Comparison of ENCODE assay signal across 20 cellular contexts in the genomic region with DNA sequence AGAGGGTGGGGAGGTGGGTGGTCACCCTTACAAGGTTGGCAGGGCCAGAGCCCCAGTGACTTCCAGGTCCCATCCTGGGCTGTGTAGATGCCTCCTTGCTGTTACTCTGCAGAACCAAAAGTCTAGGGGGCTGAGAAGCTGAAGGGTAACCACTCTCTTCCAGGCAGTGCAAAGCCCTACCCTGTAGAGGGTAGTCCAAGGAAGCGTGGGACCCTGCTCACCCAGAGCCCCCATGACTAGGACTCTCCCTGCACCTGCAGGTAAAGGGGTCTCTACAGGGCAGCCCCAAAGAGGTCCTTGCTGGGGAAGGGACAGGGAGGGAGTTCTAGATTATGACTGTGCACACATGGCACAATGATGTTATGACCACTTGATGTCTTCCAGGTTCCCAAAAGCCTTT. TPM values are rescaled to one million over a fixed set of nuclear protein-coding genes. Genes with fewer than 3 reads are reported as not detected.
A peak's percentile ranks its signal among the peaks of the same experiment; 100 is the strongest.
DNase-seq lines count a peak whose midpoint lies in the region; ATAC-seq and TF ChIP-seq lines count a peak whose summit lies in the region.
"Had no signal": no experiment of that assay in that cellular context is flagged by ENCODE, and none has a peak within 500 bp of the region (broad histone marks: within the 10 kb centered on the region; RNA-seq: fewer than 3 reads in every experiment).

No MANE protein-coding gene starts in this region.

- in situ Hi-C loops in mammary epithelial cell (cut with MboI; ENCODE audit: low sequenced_read_pairs in 2 of 2): no loop called here

- no peaks in the 10 kb centered on the region for H3K9me3 ChIP-seq in CD4-positive, CD25-positive, alpha-beta regulatory T cell (ENCODE audit: control insufficient read depth in 2 of 2, low read length in 2 of 2)
- H3K9me3 ChIP-seq in CD8-positive, alpha-beta T cell (ENCODE audit: low read length): no peaks in the 10 kb centered on the region
- H3K9me3 ChIP-seq in sigmoid colon (no peaks in the 10 kb centered on the region), mammary epithelial cell (replicated peaks; ENCODE audit: insufficient read depth, low read length) (no peaks in the 10 kb centered on the region)
- H3K9me3 ChIP-seq: Caco-2 had no signal

- CTCF ChIA-PET in CD8-positive, alpha-beta T cell (lab: Charles Lee): no interaction called here
- CTCF ChIA-PET in mammary epithelial cell (lab: Charles Lee; ENCODE audit: low non-redundant PET): no interaction called here

- dilution Hi-C loops in mammary epithelial cell (cut with HindIII; ENCODE audit: low sequenced_read_pairs): no loop called here

- TF ChIP-seq CTCF in CD8-positive, alpha-beta T cell (IDR thresholded peaks at IDR 0.05): no peak
- TF ChIP-seq CTCF in sigmoid colon (IDR thresholded peaks at IDR 0.05): no peak
- TF ChIP-seq CTCF in mammary epithelial cell (conservative IDR thresholded peaks at IDR 0.05 in 1 of 2, IDR thresholded peaks at IDR 0.05 in 1 of 2; ENCODE audit: extremely low read depth in 1 of 2, insufficient read depth in 1 of 2, low read depth in 1 of 2, low read length in 2 of 2): no peak

- H3K27ac ChIP-seq in CD4-positive, CD25-positive, alpha-beta regulatory T cell (ENCODE audit: insufficient read depth, low read length, poor library complexity, severe bottlenecking): no peak overlapping the region
- H3K27ac ChIP-seq in CD8-positive, alpha-beta T cell (ENCODE audit: low read depth, low read length): no peak overlapping the region
- H3K27ac ChIP-seq in cingulate gyrus (ENCODE audit: low read depth, low read length): peak overlapping the region; percentile 67
- H3K27ac ChIP-seq in sigmoid colon: no peak overlapping the region
- no peak overlapping the region for H3K27ac ChIP-seq in mammary epithelial cell (ENCODE audit: insufficient read depth, low read depth, low read length)
- H3K27ac ChIP-seq: C4-2B, GM23248 had no signal

- DNase-seq in CD4-positive, CD25-positive, alpha-beta regulatory T cell: no peak
- DNase-seq in CD8-positive, alpha-beta T cell: no peak
- peak; percentile 40 for DNase-seq in sigmoid colon
- DNase-seq in erythroblast (lab: John Stamatoyannopoulos, UW): no peak
- DNase-seq in NCI-H774 (lab: John Stamatoyannopoulos, UW): no peak
- no peak for DNase-seq in mammary epithelial cell
- DNase-seq: ACHN; Caco-2; GDM1; GM23248; HCEC 1CT; KG1; NCI-H1694 treated with DMSO at 0.1 percent for 48 hours; NK-92 treated with Interleukin-12 subunit alpha and Interleukin-12 subunit beta, amount 100 ng/mL, for 24 hours had no signal

- TF ChIP-seq POLR2A in sigmoid colon (IDR thresholded peaks at IDR 0.05) (no peak), erythroblast (IDR thresholded peaks at IDR 0.05; ENCODE audit: low read length) (no peak)

- no peak overlapping the region for H2AFZ ChIP-seq in mammary epithelial cell (ENCODE audit: low read depth, low read length)
- H2AFZ ChIP-seq: GM23248 had no signal

- H3K27me3 Mint-ChIP-seq in CD4-positive, CD25-positive, alpha-beta regulatory T cell: no peaks in the 10 kb centered on the region
- no peaks in the 10 kb centered on the region for H3K27me3 Mint-ChIP-seq in CD8-positive, alpha-beta T cell (ENCODE audit: low read depth)

- H3K4me2 ChIP-seq in mammary epithelial cell (ENCODE audit: insufficient read depth, low read depth, low read length): no peak overlapping the region

- H3K9me3 Mint-ChIP-seq in CD4-positive, CD25-positive, alpha-beta regulatory T cell: no peaks in the 10 kb centered on the region
- no peaks in the 10 kb centered on the region for H3K9me3 Mint-ChIP-seq in CD8-positive, alpha-beta T cell

- POLR2A ChIA-PET in CD8-positive, alpha-beta T cell (lab: Charles Lee): no interaction called here

- H3K36me3 Mint-ChIP-seq in CD4-positive, CD25-positive, alpha-beta regulatory T cell: peaks cover 11% of the 10 kb centered on the region
- peaks cover 77% of the 10 kb centered on the region for H3K36me3 Mint-ChIP-seq in CD8-positive, alpha-beta T cell

- H3K9ac ChIP-seq in mammary epithelial cell (ENCODE audit: insufficient read depth, low read length): no peak overlapping the region
- H3K9ac ChIP-seq: GM23248 had no signal

- no peak overlapping the region for H3K4me3 ChIP-seq in CD4-positive, CD25-positive, alpha-beta regulatory T cell (ENCODE audit: low read depth, low read length)
- H3K4me3 ChIP-seq in CD8-positive, alpha-beta T cell (ENCODE audit: low read depth, low read length): no peak overlapping the region
- H3K4me3 ChIP-seq in sigmoid colon (no peak overlapping the region), mammary epithelial cell (replicated peaks in 1 of 3; ENCODE audit: insufficient read depth in 1 of 3, low read depth in 2 of 3, low read length in 3 of 3) (no peak overlapping the region)
- H3K4me3 ChIP-seq: GM23248 had no signal

- ATAC-seq in CD4-positive, CD25-positive, alpha-beta regulatory T cell (ENCODE audit: low read depth in 2 of 2): no peak
- no peak for ATAC-seq in CD8-positive, alpha-beta T cell
- ATAC-seq: Right ventricle myocardium inferior had no signal

- peaks cover 10 to 44% (median 32%) of the 10 kb centered on the region in 4 donors for H3K4me1 Mint-ChIP-seq in CD4-positive, CD25-positive, alpha-beta regulatory T cell
- peaks cover 24% of the 10 kb centered on the region for H3K4me1 Mint-ChIP-seq in CD8-positive, alpha-beta T cell (ENCODE audit: low read depth)

- H3K27ac Mint-ChIP-seq in CD4-positive, CD25-positive, alpha-beta regulatory T cell: peak overlapping the region in 2 of 3 donors; percentile 38 to 71
- H3K27ac Mint-ChIP-seq in CD8-positive, alpha-beta T cell: peak overlapping the region; percentile 60

- peaks cover 3% of the 10 kb centered on the region for H4K20me1 ChIP-seq in mammary epithelial cell (ENCODE audit: insufficient read depth, low read length)

- 92 to 98% methylated on average over 1 of the region's 1 CpG for WGBS in sigmoid colon, 2 donors
- 80% methylated on average over 1 of the region's 1 CpG for WGBS in mammary epithelial cell (ENCODE audit: low coverage, missing lambda C conversion rate)

- no TSS peak for BruUV-seq in mammary epithelial cell (replicated peaks; lab: Mats Ljungman, UMichigan)

- H3K4me3 Mint-ChIP-seq in CD4-positive, CD25-positive, alpha-beta regulatory T cell: no peak overlapping the region
- H3K4me3 Mint-ChIP-seq in CD8-positive, alpha-beta T cell: no peak overlapping the region

- H3K79me2 ChIP-seq in mammary epithelial cell (ENCODE audit: insufficient read depth, low read length): peaks cover 45% of the 10 kb centered on the region

- intact Hi-C loops in CD8-positive, alpha-beta T cell (cut with DNase I, micrococcal nuclease): no loop called here
- intact Hi-C loops in sigmoid colon (cut with DNase I) (no loop called here), mammary epithelial cell (cut with micrococcal nuclease) (no loop called here)

- TF ChIP-seq EP300 in sigmoid colon (IDR thresholded peaks at IDR 0.05): no peak

- peaks cover 70% of the 10 kb centered on the region for H3K36me3 ChIP-seq in CD4-positive, CD25-positive, alpha-beta regulatory T cell (ENCODE audit: control insufficient read depth, insufficient read depth, low read length)
- peaks cover 52% of the 10 kb centered on the region for H3K36me3 ChIP-seq in CD8-positive, alpha-beta T cell (ENCODE audit: insufficient read depth, low read length)
- H3K36me3 ChIP-seq in sigmoid colon: peaks cover 14 to 59% (median 41%) of the 10 kb centered on the region in 4 donors
- peaks cover 18% of the 10 kb centered on the region for H3K36me3 ChIP-seq in mammary epithelial cell (ENCODE audit: insufficient read depth, low read length)

- no peaks in the 10 kb centered on the region for H3K27me3 ChIP-seq in CD4-positive, CD25-positive, alpha-beta regulatory T cell (ENCODE audit: control insufficient read depth, insufficient read depth, low read length)
- no peaks in the 10 kb centered on the region for H3K27me3 ChIP-seq in CD8-positive, alpha-beta T cell (ENCODE audit: insufficient read depth, low read length)
- H3K27me3 ChIP-seq in sigmoid colon (no peaks in the 10 kb centered on the region), mammary epithelial cell (ENCODE audit: insufficient read depth, low read length) (no peaks in the 10 kb centered on the region)

- H3K4me1 ChIP-seq in CD4-positive, CD25-positive, alpha-beta regulatory T cell (ENCODE audit: control insufficient read depth, insufficient read depth, low read length, poor library complexity, severe bottlenecking): peaks cover 12% of the 10 kb centered on the region
- peaks cover 12% of the 10 kb centered on the region for H3K4me1 ChIP-seq in CD8-positive, alpha-beta T cell (ENCODE audit: insufficient read depth, low read length)
- H3K4me1 ChIP-seq in sigmoid colon: peaks cover 0 to 17% (median 8%) of the 10 kb centered on the region in 4 donors
- peaks cover 6% of the 10 kb centered on the region for H3K4me1 ChIP-seq in mammary epithelial cell (ENCODE audit: insufficient read depth, low read length)
- H3K4me1 ChIP-seq: Caco-2 had no signal

RNA-seq across cellular contexts. Expression of a gene that starts 14.2 kb away (rescaled TPM):
- total RNA-seq in CD4-positive, CD25-positive, alpha-beta regulatory T cell: 1.1 TPM
- under 1 TPM in 3 of 4 donors, not detected in 1; 0.47 to 0.92 (median 0.78) TPM for polyA plus RNA-seq in CD4-positive, CD25-positive, alpha-beta regulatory T cell
- under 1 TPM in 1 of 2 experiments, not detected in 1; 0.92 TPM for total RNA-seq in CD8-positive, alpha-beta T cell
- total RNA-seq in sigmoid colon: under 1 TPM in 2 of 4 donors, not detected in 2; 0.54 to 0.71 TPM
- 1 to 10 TPM in 1 of 3 donors, not detected in 2; 1.5 TPM for polyA plus RNA-seq in sigmoid colon
- total RNA-seq in mammary epithelial cell: under 1 TPM in 1 of 2 donors, not detected in 1; 0.38 TPM
- not detected for polyA plus RNA-seq in mammary epithelial cell
- polyA minus RNA-seq in mammary epithelial cell: not detected
- total RNA-seq: Caco-2, Daoy, GM23248, HT-29, NCI-H460 had no signal

RNA-seq across cellular contexts. Expression of a gene that starts 30.2 kb away (rescaled TPM):
- 86.5 TPM for total RNA-seq in CD4-positive, CD25-positive, alpha-beta regulatory T cell
- polyA plus RNA-seq in CD4-positive, CD25-positive, alpha-beta regulatory T cell: 10 to 100 TPM; 10.2 to 17.4 (median 12.6) TPM
- 10 to 100 TPM; 40.2 to 40.3 TPM for total RNA-seq in CD8-positive, alpha-beta T cell
- 10 to 100 TPM; 11.2 to 23.3 (median 12.6) TPM for total RNA-seq in sigmoid colon
- 10 to 100 TPM; 13.4 to 25.7 (median 17.4) TPM for polyA plus RNA-seq in sigmoid colon
- 10 to 100 TPM; 16.7 to 28.7 TPM for total RNA-seq in mammary epithelial cell
- polyA plus RNA-seq in mammary epithelial cell: 18.8 TPM
- 51.1 TPM for polyA minus RNA-seq in mammary epithelial cell

RNA-seq across cellular contexts. Expression of a gene that starts 42.4 kb away (rescaled TPM):
- total RNA-seq in CD4-positive, CD25-positive, alpha-beta regulatory T cell: 72.2 TPM
- 100 to 1,000 TPM; 139 to 155 (median 151) TPM for polyA plus RNA-seq in CD4-positive, CD25-positive, alpha-beta regulatory T cell
- total RNA-seq in CD8-positive, alpha-beta T cell: 10 to 100 TPM; 92.0 to 92.2 TPM
- total RNA-seq in sigmoid colon (10 to 100 TPM; 53.5 to 87.2 (median 67.1) TPM), mammary epithelial cell (100 to 1,000 TPM; 124 to 140 TPM)
- polyA plus RNA-seq in sigmoid colon (100 to 1,000 TPM; 125 to 178 (median 134) TPM), mammary epithelial cell (202 TPM)
- 194 TPM for polyA minus RNA-seq in mammary epithelial cell
